19 cellular contexts compared by ENCODE assay signal in genomic region chr3:132351222-132351806, GRCh38. TPM values are rescaled to one million over a fixed set of nuclear protein-coding genes. Genes with fewer than 3 reads are reported as not detected.
"Had no signal": no experiment of that assay in that cellular context is flagged by ENCODE, and none has a peak within 500 bp of the region (broad histone marks: within the 10 kb centered on the region; RNA-seq: fewer than 3 reads in every experiment).

No MANE protein-coding gene starts in this region.

- H3K36me3 ChIP-seq: tibial artery had no signal

- H3K4me1 ChIP-seq: tibial artery had no signal

- H3K27ac ChIP-seq: tibial artery had no signal

- H3K27me3 ChIP-seq: tibial artery had no signal

- FAIRE-seq: colon, urothelium cell line had no signal

- H3K9me3 ChIP-seq: tibial artery had no signal

- DNase-seq: activated CD4-positive, alpha-beta T cell treated with anti-CD3 and anti-CD28 coated beads for 1 hour; activated CD4-positive, alpha-beta T cell treated with anti-CD3 and anti-CD28 coated beads, Interleukin-2, amount 50 U/mL, for 4 hours; activated gamma-delta T cell; activated T-cell treated with anti-CD3 and anti-CD28 coated beads, Interleukin-2, amount 50 U/mL, for 24 hours; amniotic stem cell; caudate nucleus; foreskin fibroblast; hippocampal formation; islet precursor cell; mammary epithelial cell; naive B cell; nucleus accumbens; posterior cingulate gyrus; stimulated activated CD4-positive, alpha-beta T cell treated with anti-CD3 and anti-CD28 coated beads, Interleukin-2, amount 100 ng/mL, for 48 hours; stimulated activated naive CD4-positive, alpha-beta T cell; tibial artery had no signal

- H3K4me3 ChIP-seq: tibial artery had no signal

RNA-seq across cellular contexts. Expression of gene ACP3, which starts 34.1 kb away (rescaled TPM):
- total RNA-seq: left lobe of liver had no signal
